Comparison of ENCODE assay signal across 8 cellular contexts in the genomic region with DNA sequence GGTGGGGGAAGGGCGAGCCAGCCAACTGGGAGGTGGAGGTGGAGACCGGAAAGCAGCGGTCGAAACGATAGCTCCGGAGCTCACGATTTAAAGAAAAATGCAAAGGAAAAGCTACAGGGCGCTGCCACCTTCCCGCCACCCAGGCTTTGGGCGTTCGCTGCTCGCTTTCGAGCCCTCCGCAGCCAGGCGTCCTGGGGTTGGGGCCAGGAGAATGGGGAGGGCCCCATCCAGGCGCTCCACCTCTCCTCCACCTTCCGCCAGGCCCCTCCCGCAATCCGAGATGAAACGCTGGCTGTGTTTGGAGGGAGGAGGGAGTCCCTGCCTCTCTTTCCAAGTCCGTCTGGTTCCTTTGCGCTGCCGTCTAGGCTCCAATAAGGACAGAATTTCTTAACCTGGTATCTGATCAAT. TPM values are rescaled to one million over a fixed set of nuclear protein-coding genes. Genes with fewer than 3 reads are reported as not detected.
DNase-seq lines count a peak whose midpoint lies in the region; ATAC-seq and TF ChIP-seq lines count a peak whose summit lies in the region.

No MANE protein-coding gene starts in this region.

- H3K27ac ChIP-seq in breast epithelium: peak overlapping the region; percentile 73 to 81

- no peak for TF ChIP-seq CTCF in breast epithelium (IDR thresholded peaks at IDR 0.05)

- peak overlapping the region; percentile 39 for H3K27ac Mint-ChIP-seq in activated T-cell treated with anti-CD3 and anti-CD28 coated beads, Interleukin-2, amount 50 U/mL, for 24 hours
- H3K27ac Mint-ChIP-seq in stimulated activated effector memory CD8-positive, alpha-beta T cell treated with anti-CD3 and anti-CD28 coated beads, Interleukin-12 subunit alpha, Interleukin-12 subunit beta, amount 100 ng/mL, for 72 hours: no peak overlapping the region

- H3K4me1 Mint-ChIP-seq in activated T-cell treated with anti-CD3 and anti-CD28 coated beads, Interleukin-2, amount 50 U/mL, for 24 hours (ENCODE audit: low read depth): peaks cover 31% of the 10 kb centered on the region
- peaks cover 42% of the 10 kb centered on the region for H3K4me1 Mint-ChIP-seq in stimulated activated effector memory CD8-positive, alpha-beta T cell treated with anti-CD3 and anti-CD28 coated beads, Interleukin-12 subunit alpha, Interleukin-12 subunit beta, amount 100 ng/mL, for 72 hours

- no peaks in the 10 kb centered on the region for H3K36me3 Mint-ChIP-seq in activated T-cell treated with anti-CD3 and anti-CD28 coated beads, Interleukin-2, amount 50 U/mL, for 24 hours (ENCODE audit: low read depth)
- peaks cover 4% of the 10 kb centered on the region for H3K36me3 Mint-ChIP-seq in stimulated activated effector memory CD8-positive, alpha-beta T cell treated with anti-CD3 and anti-CD28 coated beads, Interleukin-12 subunit alpha, Interleukin-12 subunit beta, amount 100 ng/mL, for 72 hours

- no peak for TF ChIP-seq POLR2A in breast epithelium (IDR thresholded peaks at IDR 0.05)

- H3K4me3 Mint-ChIP-seq in activated T-cell treated with anti-CD3 and anti-CD28 coated beads, Interleukin-2, amount 50 U/mL, for 24 hours: peak overlapping the region; percentile 75
- H3K4me3 Mint-ChIP-seq in stimulated activated effector memory CD8-positive, alpha-beta T cell treated with anti-CD3 and anti-CD28 coated beads, Interleukin-12 subunit alpha, Interleukin-12 subunit beta, amount 100 ng/mL, for 72 hours: peak overlapping the region; percentile 75

- peaks cover 45% of the 10 kb centered on the region for H3K27me3 Mint-ChIP-seq in activated T-cell treated with anti-CD3 and anti-CD28 coated beads, Interleukin-2, amount 50 U/mL, for 24 hours

- H3K27me3 ChIP-seq in NT2/D1 (ENCODE audit: insufficient read depth, insufficient read length): peaks cover 18% of the 10 kb centered on the region
- peaks cover 0 to 7% of the 10 kb centered on the region in 2 donors for H3K27me3 ChIP-seq in breast epithelium

- no peaks in the 10 kb centered on the region for H3K9me3 ChIP-seq in NT2/D1 (ENCODE audit: insufficient read depth, low read length)
- no peaks in the 10 kb centered on the region for H3K9me3 ChIP-seq in breast epithelium

- H3K36me3 ChIP-seq in NT2/D1 (ENCODE audit: insufficient read depth, insufficient read length, low read length) (peaks cover 3% of the 10 kb centered on the region), breast epithelium (no peaks in the 10 kb centered on the region)

- no peak for DNase-seq in activated T-cell treated with anti-CD3 and anti-CD28 coated beads, Interleukin-2, amount 50 U/mL, for 24 hours
- DNase-seq in activated T-cell treated with anti-CD3 and anti-CD28 coated beads, Interleukin-2, amount 50 U/mL, for 1 hour: no peak
- DNase-seq in NT2/D1 (ENCODE audit: low read depth, low spot score) (no peak), breast epithelium (ENCODE audit: low spot score in 2 of 2) (peak in 1 of 2 donors; percentile 60), kidney tubule cell (ENCODE audit: low spot score) (peak; percentile 87)
- peak; percentile 46 to 79 for DNase-seq in stimulated activated effector memory CD8-positive, alpha-beta T cell treated with anti-CD3 and anti-CD28 coated beads, Interleukin-12 subunit alpha, Interleukin-12 subunit beta, amount 100 ng/mL, for 72 hours (ENCODE audit: low spot score in 2 of 2)

- no peaks in the 10 kb centered on the region for H3K9me3 Mint-ChIP-seq in activated T-cell treated with anti-CD3 and anti-CD28 coated beads, Interleukin-2, amount 50 U/mL, for 24 hours
- no peaks in the 10 kb centered on the region for H3K9me3 Mint-ChIP-seq in stimulated activated effector memory CD8-positive, alpha-beta T cell treated with anti-CD3 and anti-CD28 coated beads, Interleukin-12 subunit alpha, Interleukin-12 subunit beta, amount 100 ng/mL, for 72 hours

- H3K9ac ChIP-seq in NT2/D1 (ENCODE audit: insufficient read length, low read depth): peak overlapping the region; percentile 50

- intact Hi-C loops in breast epithelium (cut with DNase I; ENCODE audit: low total_unique reads): loop anchor here (1.0 kb wide), 1 partner anchor 184 kb away; no protein-coding TSS in a partner anchor

- H3K4me1 ChIP-seq in NT2/D1 (ENCODE audit: insufficient read depth, insufficient read length) (no peaks in the 10 kb centered on the region), breast epithelium (peaks cover 8% of the 10 kb centered on the region in 2 donors)

- peak; percentile 1 for ATAC-seq in HG03342 (IDR thresholded peaks at IDR 0.05; ENCODE audit: unreplicated experiment)
- ATAC-seq in stimulated activated effector memory CD8-positive, alpha-beta T cell treated with anti-CD3 and anti-CD28 coated beads, Interleukin-12 subunit alpha, Interleukin-12 subunit beta, amount 100 ng/mL, for 72 hours: peak; percentile 22
- no peak for ATAC-seq in HG03095 (IDR thresholded peaks at IDR 0.05; ENCODE audit: unreplicated experiment)

- H3K4me3 ChIP-seq in NT2/D1 (ENCODE audit: insufficient read length, low read depth) (peak overlapping the region; percentile 62), breast epithelium (peak overlapping the region; percentile 59 to 71 (median 59))

RNA-seq across cellular contexts. Expression of gene ABTB2, which starts 0.5 kb away (rescaled TPM):
- total RNA-seq in breast epithelium: 1 to 10 TPM; 1.3 to 5.6 (median 1.9) TPM

Comparison
In these comparisons a context has a peak if more than half of its experiments do, and no peak if none do; other contexts are left out.
1. DNase-seq: peak in kidney tubule cell (single experiment) and stimulated activated effector memory CD8-positive, alpha-beta T cell treated with anti-CD3 and anti-CD28 coated beads, Interleukin-12 subunit alpha, Interleukin-12 subunit beta, amount 100 ng/mL, for 72 hours (2 of 2); none in activated T-cell treated with anti-CD3 and anti-CD28 coated beads, Interleukin-2, amount 50 U/mL, for 24 hours (single experiment), activated T-cell treated with anti-CD3 and anti-CD28 coated beads, Interleukin-2, amount 50 U/mL, for 1 hour (single experiment) and NT2/D1 (single experiment).